In genomic region chr2:144239306-144239705, GRCh38 we compare ENCODE assay signal across 15 cellular contexts.
DNase-seq lines count a peak whose midpoint lies in the region; ATAC-seq, FAIRE-seq and TF ChIP-seq lines count a peak whose summit lies in the region.
"Had no signal": no experiment of that assay in that cellular context is flagged by ENCODE, and none has a peak within 500 bp of the region (broad histone marks: within the 10 kb centered on the region; RNA-seq: fewer than 3 reads in every experiment).

No MANE protein-coding gene starts in this region.

- CTCF ChIA-PET in GM12878 (lab: Yijun Ruan, JAX) = interaction anchor here (0.7 to 1.4 kb wide), 4 partner anchors 9 to 86 kb away, joined by 3 to 4 read pairs (median 4); no protein-coding TSS in a partner anchor

- RAD21 ChIA-PET in GM12878 (lab: Charles Lee; ENCODE audit: unreplicated experiment) = interaction anchor here (1.0 to 2.3 kb wide), 5 partner anchors 19 to 55 kb away, joined by 3 to 9 read pairs (median 8); no protein-coding TSS in a partner anchor

- H3F3A ChIP-seq in OCI-LY1 (ENCODE audit: insufficient read depth, low read length) = peaks cover 16% of the 10 kb centered on the region; the same call in 1 of the 2 replicates

- ATAC-seq in GM12878 (no peak), HG03196 (IDR thresholded peaks at IDR 0.05; ENCODE audit: unreplicated experiment) (no peak), HG03460 (IDR thresholded peaks at IDR 0.05; ENCODE audit: unreplicated experiment) (no peak)
- ATAC-seq: PC-3 had no signal

- peaks cover 100% of the 10 kb centered on the region for H3K4me1 ChIP-seq in OCI-LY1 (ENCODE audit: insufficient read depth, low read length, severe bottlenecking)
- peaks cover 34% of the 10 kb centered on the region for H3K4me1 ChIP-seq in GM12878 (ENCODE audit: control insufficient read depth, insufficient read depth, low read length)
- H3K4me1 ChIP-seq: SJSA1 had no signal

- no peak for TF ChIP-seq EP300 in GM12878 (IDR thresholded peaks at IDR 0.05; ENCODE audit: borderline replicate concordance in 1 of 2, control insufficient read depth in 1 of 2, low read depth in 2 of 2, low read length in 2 of 2)

- H4K20me1 ChIP-seq in OCI-LY1 (ENCODE audit: insufficient read depth, low read length) (no peaks in the 10 kb centered on the region), GM12878 (ENCODE audit: control insufficient read depth, insufficient read depth) (no peaks in the 10 kb centered on the region)

- peak overlapping the region; percentile 99 for H3K27ac ChIP-seq in OCI-LY1 (ENCODE audit: low read depth, low read length, poor library complexity, severe bottlenecking)
- H3K27ac ChIP-seq in GM12878 (ENCODE audit: control insufficient read depth, insufficient read depth) = peak overlapping the region; percentile 78
- H3K27ac ChIP-seq: SJSA1 had no signal

- H3K9me2 ChIP-seq in OCI-LY1 (ENCODE audit: low read depth, low read length) = no peaks in the 10 kb centered on the region

- TF ChIP-seq RAD21 in GM12878 (IDR thresholded peaks at IDR 0.05; ENCODE audit: insufficient read depth, low read depth, low read length) = no peak

- H2AFZ ChIP-seq in OCI-LY1 (ENCODE audit: low read length) (no peak overlapping the region), GM12878 (ENCODE audit: control insufficient read depth, low read depth, low read length) (no peak overlapping the region)

- POLR2A ChIA-PET in GM12878 (lab: Charles Lee) = interaction anchor here (0.7 kb wide), 1 partner anchor 16 kb away, joined by 3 read pairs; no protein-coding TSS in a partner anchor

- DNase-seq in stimulated activated CD4-positive, alpha-beta T cell treated with anti-CD3 and anti-CD28 coated beads, Interleukin-1b, Interleukin-23, amount 100 ng/mL, for 48 hours = peak; percentile 5
- DNase-seq in stimulated activated CD4-positive, alpha-beta T cell treated with anti-CD3 and anti-CD28 coated beads, Interleukin-2, amount 100 ng/mL, for 24 hours = no peak
- DNase-seq in GM12878 (ENCODE audit: low read depth, low spot score) (no peak), NCI-H2196 treated with DMSO at 0.1 percent for 48 hours (lab: John Stamatoyannopoulos, UW; ENCODE audit: unreplicated experiment) (no peak)
- DNase-seq: EL; IMR-90; NCI-H187; NCI-H446 treated with DMSO at 0.1 percent for 48 hours; NK-92 treated with Interleukin-12 subunit alpha and Interleukin-12 subunit beta, amount 100 ng/mL, for 24 hours; PC-3 had no signal

- WGBS in GM12878 (ENCODE audit: insufficient coverage, insufficient replicate concordance, low lambda C conversion rate, missing lambda C conversion rate) = 42% methylated on average over 1 of the region's 1 CpG

- TF ChIP-seq POLR2A in GM12878 (IDR thresholded peaks at IDR 0.05; ENCODE audit: low read depth, low read length) = no peak

- H3K27me3 ChIP-seq in OCI-LY1 (ENCODE audit: insufficient read depth, low read length) = no peaks in the 10 kb centered on the region
- H3K27me3 ChIP-seq in GM12878 (replicated peaks in 1 of 2; ENCODE audit: control insufficient read depth in 2 of 2, insufficient read depth in 2 of 2, low read length in 1 of 2) = no peaks in the 10 kb centered on the region
- H3K27me3 ChIP-seq: SJSA1 had no signal

- H3K4me2 ChIP-seq in OCI-LY1 (ENCODE audit: low read length) (peak overlapping the region; percentile 75), GM12878 (ENCODE audit: control insufficient read depth, insufficient read depth) (no peak overlapping the region)

- FAIRE-seq in GM12878 (lab: Jason Lieb, UNC) = no peak

- H3K79me2 ChIP-seq in OCI-LY1 (ENCODE audit: insufficient read depth, low read length) = peaks cover 32% of the 10 kb centered on the region
- H3K79me2 ChIP-seq in GM12878 (ENCODE audit: control insufficient read depth, insufficient read depth, low read length) = no peaks in the 10 kb centered on the region; the same call in 1 of the 2 replicates

- intact Hi-C loops in GM12878 (cut with micrococcal nuclease; ENCODE audit: unreplicated experiment) = no loop called here

- SMC1A ChIA-PET in GM12878 (lab: Charles Lee; ENCODE audit: uncharacterized antibody, unreplicated experiment) = interaction anchor here (0.7 to 6.3 kb wide), 14 partner anchors 8 to 138 kb away, joined by 3 to 68 read pairs (median 4); no protein-coding TSS in a partner anchor

- BruUV-seq in GM12878 (replicated peaks; lab: Mats Ljungman, UMichigan) = no TSS peak

- H3K4me3 ChIP-seq in OCI-LY1 (ENCODE audit: low read depth, low read length, poor library complexity, severe bottlenecking) = peak overlapping the region; percentile 37
- H3K4me3 ChIP-seq in GM12878 = no peak overlapping the region
- H3K4me3 ChIP-seq: HAP-1, SJSA1 had no signal

- H3K36me3 ChIP-seq in OCI-LY1 (ENCODE audit: insufficient read depth, low read length) (no peaks in the 10 kb centered on the region), GM12878 (ENCODE audit: control insufficient read depth in 2 of 2, insufficient read depth in 2 of 2, low read length in 1 of 2) (no peaks in the 10 kb centered on the region)
- H3K36me3 ChIP-seq: HAP-1, SJSA1 had no signal

- in situ Hi-C loops in GM12878 (cut with MboI) = no loop called here

- H3K9ac ChIP-seq in OCI-LY1 (ENCODE audit: low read length) = peak overlapping the region; percentile 82
- H3K9ac ChIP-seq in GM12878 (ENCODE audit: control insufficient read depth, insufficient read depth, low read length) = no peak overlapping the region

- TF ChIP-seq CTCF in OCI-LY1 (IDR thresholded peaks at IDR 0.05; ENCODE audit: low read length) (no peak), GM12878 (IDR thresholded peaks at IDR 0.05 in 2 of 3, conservative IDR thresholded peaks at IDR 0.05 in 1 of 3; ENCODE audit: control insufficient read depth in 2 of 3, extremely low read depth in 1 of 3, insufficient read depth in 1 of 3, low read depth in 3 of 3, low read length in 3 of 3) (no peak)

- no peaks in the 10 kb centered on the region for H3K9me3 ChIP-seq in OCI-LY1 (ENCODE audit: low read length)
- no peaks in the 10 kb centered on the region; the same call in 2 of the 3 replicates for H3K9me3 ChIP-seq in GM12878 (replicated peaks; ENCODE audit: control insufficient read depth, insufficient read depth, low read length)
- H3K9me3 ChIP-seq: HAP-1, SJSA1 had no signal

TF ChIP-seq in GM12878, 131 proteins besides CTCF, POLR2A, EP300 and RAD21:
- TF ChIP-seq BRCA1 (IDR thresholded peaks at IDR 0.05; ENCODE audit: low read depth, low read length) (no peak), SREBF1 (IDR thresholded peaks at IDR 0.05; ENCODE audit: low read length) (no peak), JUNB (IDR thresholded peaks at IDR 0.05) (no peak), RUNX3 (IDR thresholded peaks at IDR 0.05; ENCODE audit: low read length) (0 out of 2 replicates have a peak, but pooled peaks have one; percentile 10), SKIL (IDR thresholded peaks at IDR 0.05; ENCODE audit: low read depth, poor library complexity, severe bottlenecking) (no peak), HDAC6 (IDR thresholded peaks at IDR 0.05; ENCODE audit: unreplicated experiment) (no peak), EGR1 (IDR thresholded peaks at IDR 0.05; ENCODE audit: borderline replicate concordance in 1 of 2, low read depth in 2 of 2, low read length in 2 of 2) (no peak)
TF ChIP-seq in GM12878: peak in this region for 1.
